Comparison of ENCODE assay signal across 8 cellular contexts in genomic region chr1:161185282-161185682, GRCh38. TPM values are rescaled to one million over a fixed set of nuclear protein-coding genes. Genes with fewer than 3 reads are reported as not detected.
DNase-seq lines count a peak whose midpoint lies in the region; ATAC-seq and TF ChIP-seq lines count a peak whose summit lies in the region.

No MANE protein-coding gene starts in this region.

- no peaks in the 10 kb centered on the region for H3K36me3 Mint-ChIP-seq in activated naive CD4-positive, alpha-beta T cell treated with anti-CD3 and anti-CD28 coated beads for 36 hours (ENCODE audit: low read depth)

- H3K4me1 Mint-ChIP-seq in activated naive CD4-positive, alpha-beta T cell treated with anti-CD3 and anti-CD28 coated beads for 36 hours (ENCODE audit: low read depth): peaks cover 78% of the 10 kb centered on the region

- in situ Hi-C loops in ACHN (cut with HindIII; ENCODE audit: low pct_ligation_motif_present, low pct_unique_long_range_greater_than_20kb, low sequenced_read_pairs): no loop called here

- no peaks in the 10 kb centered on the region for H3K9me3 Mint-ChIP-seq in activated naive CD4-positive, alpha-beta T cell treated with anti-CD3 and anti-CD28 coated beads for 36 hours

- no peak for TF ChIP-seq CTCF in RWPE1 (conservative IDR thresholded peaks at IDR 0.05; ENCODE audit: low read depth)

- H3K27ac Mint-ChIP-seq in activated naive CD4-positive, alpha-beta T cell treated with anti-CD3 and anti-CD28 coated beads for 36 hours: peak overlapping the region; percentile 94

- DNase-seq in ACHN: peak; percentile 19
- peak; percentile 81 for DNase-seq in RPMI7951 (ENCODE audit: low read depth)
- DNase-seq in activated naive CD4-positive, alpha-beta T cell treated with anti-CD3 and anti-CD28 coated beads for 36 hours: peak; percentile 94
- DNase-seq in left ventricle myocardium superior: peak; percentile 73
- DNase-seq in stimulated activated CD4-positive, alpha-beta T cell treated with anti-CD3 and anti-CD28 coated beads, Interleukin-4, amount 100 ng/mL, for 1 hour: peak; percentile 51
- no peak for DNase-seq in RWPE1 (ENCODE audit: low spot score)

- CTCF ChIA-PET in activated naive CD4-positive, alpha-beta T cell treated with anti-CD3 and anti-CD28 coated beads for 36 hours (lab: Charles Lee): interaction anchor here (1.7 kb wide), 1 partner anchor 40 kb away, joined by 9 read pairs; the partner anchor contains the start of gene TOMM40L
- CTCF ChIA-PET in RWPE1 (lab: Yijun Ruan, JAX): no interaction called here

- no peaks in the 10 kb centered on the region for H3K27me3 Mint-ChIP-seq in activated naive CD4-positive, alpha-beta T cell treated with anti-CD3 and anti-CD28 coated beads for 36 hours (ENCODE audit: low read depth)

- peak; percentile 66 for ATAC-seq in GM19023 (IDR thresholded peaks at IDR 0.05; ENCODE audit: unreplicated experiment)
- peak; percentile 65 for ATAC-seq in HG03139 (IDR thresholded peaks at IDR 0.05; ENCODE audit: unreplicated experiment)
- ATAC-seq in left ventricle myocardium superior: peak; percentile 86

- peak overlapping the region; percentile 67 for H3K4me3 Mint-ChIP-seq in activated naive CD4-positive, alpha-beta T cell treated with anti-CD3 and anti-CD28 coated beads for 36 hours

- POLR2A ChIA-PET in RWPE1 (lab: Yijun Ruan, JAX; ENCODE audit: low non-redundant PET): no interaction called here

- intact Hi-C loops in activated naive CD4-positive, alpha-beta T cell treated with anti-CD3 and anti-CD28 coated beads for 36 hours (cut with micrococcal nuclease): loop anchor here (1.0 to 10.0 kb wide), 5 partner anchors 17 to 560 kb away; partner anchors contain the start of genes DEDD, DUSP12 and NDUFS2
- intact Hi-C loops in left ventricle myocardium superior (cut with micrococcal nuclease): loop anchor here (2.0 kb wide), 1 partner anchor 16 kb away; no protein-coding TSS in a partner anchor

- no peak overlapping the region for H3K27ac ChIP-seq in RWPE1

RNA-seq across cellular contexts. Expression of gene B4GALT3, which starts 8.0 kb away (rescaled TPM):
- 13.7 and 16.7 TPM in 2 replicates for total RNA-seq in RPMI7951 (2014; rRNA removed; shearing (Covaris generic))
- total RNA-seq in activated naive CD4-positive, alpha-beta T cell treated with anti-CD3 and anti-CD28 coated beads for 36 hours: 10 to 100 TPM; 45.7 to 49.0 TPM
- total RNA-seq in left ventricle myocardium superior: 23.6 TPM

RNA-seq across cellular contexts. Expression of gene ADAMTS4, which starts 13.6 kb away (rescaled TPM):
- 5.2 and 8.3 TPM in 2 replicates for total RNA-seq in RPMI7951 (2014; rRNA removed; shearing (Covaris generic))
- total RNA-seq in activated naive CD4-positive, alpha-beta T cell treated with anti-CD3 and anti-CD28 coated beads for 36 hours: 10 to 100 TPM in 1 of 2 experiments, 1 to 10 TPM in 1; 6.5 to 10.6 TPM
- 7.2 TPM for total RNA-seq in left ventricle myocardium superior

RNA-seq across cellular contexts. Expression of gene NDUFS2, which starts 16.9 kb away (rescaled TPM):
- total RNA-seq in RPMI7951 (2014; rRNA removed; shearing (Covaris generic)): 109 and 119 TPM in 2 replicates
- 100 to 1,000 TPM; 126 to 130 TPM for total RNA-seq in activated naive CD4-positive, alpha-beta T cell treated with anti-CD3 and anti-CD28 coated beads for 36 hours
- 335 TPM for total RNA-seq in left ventricle myocardium superior

RNA-seq across cellular contexts. Expression of gene PPOX, which starts 19.1 kb away (rescaled TPM):
- total RNA-seq in RPMI7951 (2014; rRNA removed; shearing (Covaris generic)): 12.3 and 16.3 TPM in 2 replicates
- 10 to 100 TPM; 24.9 to 26.0 TPM for total RNA-seq in activated naive CD4-positive, alpha-beta T cell treated with anti-CD3 and anti-CD28 coated beads for 36 hours
- total RNA-seq in left ventricle myocardium superior: 10.7 TPM

RNA-seq across cellular contexts. Expression of gene USP21, which starts 26.0 kb away (rescaled TPM):
- total RNA-seq in RPMI7951 (2014; rRNA removed; shearing (Covaris generic)): 4.4 and 9.3 TPM in 2 replicates
- 10 to 100 TPM; 35.7 to 36.1 TPM for total RNA-seq in activated naive CD4-positive, alpha-beta T cell treated with anti-CD3 and anti-CD28 coated beads for 36 hours
- 22.9 TPM for total RNA-seq in left ventricle myocardium superior
